ENCODE assay signal across 8 cellular contexts in the genomic region with DNA sequence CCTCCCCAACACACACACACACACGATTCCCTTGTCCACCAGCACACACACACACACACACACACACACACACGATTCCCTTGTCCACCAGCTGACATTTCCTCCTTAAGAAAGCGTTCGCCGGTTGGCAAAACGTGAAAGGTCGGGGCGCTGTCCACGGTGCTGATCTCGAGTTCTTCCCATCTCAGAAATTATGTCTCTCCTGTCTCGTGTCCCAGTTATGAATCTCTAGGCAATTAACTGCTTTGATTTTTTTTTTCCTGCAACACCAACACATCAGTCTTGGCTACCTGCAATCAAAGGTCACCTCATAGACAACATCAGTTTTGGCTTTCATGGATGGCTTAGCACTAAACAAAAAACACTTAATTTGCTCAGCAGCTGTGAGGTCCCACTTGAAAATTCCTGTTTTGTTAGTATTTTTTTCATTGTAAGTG. TPM values are rescaled to one million over a fixed set of nuclear protein-coding genes. Genes with fewer than 3 reads are reported as not detected.
DNase-seq lines count a peak whose midpoint lies in the region; ATAC-seq, FAIRE-seq and TF ChIP-seq lines count a peak whose summit lies in the region.

No MANE protein-coding gene starts in this region.

- no peak for FAIRE-seq in pancreas (lab: Jason Lieb, UNC)

- H3K4me1 ChIP-seq in HUES6 (ENCODE audit: control insufficient read depth, insufficient read depth, low read length), result peaks cover 23% of the 10 kb centered on the region
- H3K4me1 ChIP-seq in pancreas, result peaks cover 0 to 3% (median 0%) of the 10 kb centered on the region in 3 donors
- peaks cover 7% of the 10 kb centered on the region in 2 donors for H3K4me1 ChIP-seq in ascending aorta

- H3K27me3 ChIP-seq in HUES6 (ENCODE audit: control insufficient read depth, insufficient read depth, low read length) (peaks cover 63% of the 10 kb centered on the region), pancreas (peaks cover 0 to 30% (median 6%) of the 10 kb centered on the region in 4 donors), ascending aorta (peaks cover 20% of the 10 kb centered on the region)

- TF ChIP-seq POLR2A in erythroblast (IDR thresholded peaks at IDR 0.05; ENCODE audit: low read length), result no peak

- DNase-seq in CD1c-positive myeloid dendritic cell (ENCODE audit: extremely low spot score), result peak; percentile 50
- DNase-seq in activated CD4-positive, alpha-beta T cell treated with anti-CD3 and anti-CD28 coated beads, Interleukin-2, amount 50 U/mL, for 4 hours, result peak; percentile 18 to 26
- peak; percentile 56 to 66 for DNase-seq in erythroblast (lab: John Stamatoyannopoulos, UW)
- DNase-seq in pancreas, result peak in 3 of 6 donors; percentile 30 to 66 (median 38)
- no peak for DNase-seq in AML-193 (lab: John Stamatoyannopoulos, UW)
- DNase-seq in ascending aorta (ENCODE audit: low spot score in 2 of 2), result no peak

- H3K9ac ChIP-seq in HUES6 (ENCODE audit: low read length), result no peak overlapping the region

- H3K9me3 ChIP-seq in HUES6 (ENCODE audit: control insufficient read depth, insufficient read depth, low read depth, low read length), result no peaks in the 10 kb centered on the region
- H3K9me3 ChIP-seq in pancreas, result no peaks in the 10 kb centered on the region
- no peaks in the 10 kb centered on the region for H3K9me3 ChIP-seq in ascending aorta

- WGBS in pancreas, 2 donors, result 3 to 5% methylated on average over 11 of the region's 11 CpGs

- peak overlapping the region; percentile 66 for H3K4me3 ChIP-seq in HUES6 (ENCODE audit: low read depth, low read length)
- no peak overlapping the region for H3K4me3 ChIP-seq in pancreas
- H3K4me3 ChIP-seq in ascending aorta, result no peak overlapping the region

- no peak overlapping the region for H3K27ac ChIP-seq in HUES6 (ENCODE audit: low read depth, low read length)
- H3K27ac ChIP-seq in pancreas, result no peak overlapping the region
- H3K27ac ChIP-seq in ascending aorta, result no peak overlapping the region

- TF ChIP-seq CTCF in pancreas (IDR thresholded peaks at IDR 0.05) (no peak), ascending aorta (IDR thresholded peaks at IDR 0.05) (no peak)

- ATAC-seq in pancreas (peak in 3 of 4 donors; percentile 19 to 57 (median 23)), GM18498 (IDR thresholded peaks at IDR 0.05; ENCODE audit: unreplicated experiment) (no peak)

- H3K36me3 ChIP-seq in HUES6 (ENCODE audit: control insufficient read depth, insufficient read depth, low read length) (no peaks in the 10 kb centered on the region), pancreas (no peaks in the 10 kb centered on the region), ascending aorta (no peaks in the 10 kb centered on the region)

- intact Hi-C loops in pancreas (cut with DNase I), result no loop called here
- intact Hi-C loops in ascending aorta (cut with DNase I), result no loop called here

RNA-seq across cellular contexts. Expression of a gene that starts 1.9 kb away (rescaled TPM):
- total RNA-seq in pancreas (1 to 10 TPM in 3 of 6 donors, under 1 TPM in 3; 0.32 to 2.9 (median 1.1) TPM), ascending aorta (not detected)
- 10 to 100 TPM in 1 of 2 donors, 1 to 10 TPM in 1; 3.2 to 13.1 TPM for polyA plus RNA-seq in pancreas

RNA-seq across cellular contexts. Expression of a gene that starts 33.2 kb away (rescaled TPM):
- total RNA-seq in pancreas (not detected), ascending aorta (not detected)
- polyA plus RNA-seq in pancreas, result not detected

Comparison
In these comparisons a context has a peak if more than half of its experiments do, and no peak if none do; other contexts are left out.
1. DNase-seq: peak in CD1c-positive myeloid dendritic cell (single experiment), activated CD4-positive, alpha-beta T cell treated with anti-CD3 and anti-CD28 coated beads, Interleukin-2, amount 50 U/mL, for 4 hours (2 of 2) and erythroblast (2 of 2); none in AML-193 (0 of 2) and ascending aorta (0 of 2).